In genomic region chr6:27679968-27680694, GRCh38 we compare ENCODE assay signal across 12 cellular contexts.
DNase-seq lines count a peak whose midpoint lies in the region; ATAC-seq, FAIRE-seq and TF ChIP-seq lines count a peak whose summit lies in the region.
"Had no signal": no experiment of that assay in that cellular context is flagged by ENCODE, and none has a peak within 500 bp of the region (broad histone marks: within the 10 kb centered on the region; RNA-seq: fewer than 3 reads in every experiment).

No MANE protein-coding gene starts in this region.

- H3K36me3 ChIP-seq in HUES48 (ENCODE audit: control insufficient read depth, insufficient read depth, low read length): no peaks in the 10 kb centered on the region

- peaks cover 18% of the 10 kb centered on the region for H3K4me1 Mint-ChIP-seq in nephron

- TF ChIP-seq CTCF in coronary artery (IDR thresholded peaks at IDR 0.05) (no peak), nephron (IDR thresholded peaks at IDR 0.05; ENCODE audit: unreplicated experiment in 3 of 3) (no peak)

- no peak overlapping the region for H3K9ac ChIP-seq in HUES48 (ENCODE audit: low read depth, low read length)

- FAIRE-seq in GM12891 (lab: Jason Lieb, UNC): peak; percentile 69
- FAIRE-seq: TTC549 had no signal

- DNase-seq in GM12891 (ENCODE audit: insufficient read length, low spot score) (no peak), coronary artery (ENCODE audit: low spot score) (no peak)
- no peak for DNase-seq in stimulated activated CD4-positive, alpha-beta T cell treated with anti-CD3 and anti-CD28 coated beads, Interleukin-1b, Interleukin-23, amount 100 ng/mL, for 48 hours
- DNase-seq: DMS153, NCI-H187 had no signal

- H3K4me3 ChIP-seq in HUES48 (ENCODE audit: low read depth, low read length): peak overlapping the region; percentile 85
- H3K4me3 ChIP-seq in coronary artery: peak overlapping the region; percentile 25

- H3K9me3 Mint-ChIP-seq in nephron: peaks cover 2% of the 10 kb centered on the region

- ATAC-seq in GM18861 (IDR thresholded peaks at IDR 0.05; ENCODE audit: unreplicated experiment) (no peak), GM18870 (IDR thresholded peaks at IDR 0.05; ENCODE audit: unreplicated experiment) (no peak), GM18873 (IDR thresholded peaks at IDR 0.05; ENCODE audit: low FRiP score, unreplicated experiment) (no peak)
- ATAC-seq: HCT116 had no signal

- no peaks in the 10 kb centered on the region for H3K4me1 ChIP-seq in HUES48 (ENCODE audit: control insufficient read depth, insufficient read depth, low read length)

- H3K27ac Mint-ChIP-seq in nephron: no peak overlapping the region

- H3K27me3 ChIP-seq in HUES48 (ENCODE audit: control insufficient read depth, insufficient read depth, low read length): peaks cover 34% of the 10 kb centered on the region

- no peaks in the 10 kb centered on the region for H3K9me3 ChIP-seq in HUES48 (ENCODE audit: control insufficient read depth, insufficient read depth, low read length)

- TF ChIP-seq POLR2A in GM12891 (IDR thresholded peaks at IDR 0.05; ENCODE audit: low read depth, low read length): no peak

- peaks cover 97% of the 10 kb centered on the region for H3K27me3 Mint-ChIP-seq in nephron (ENCODE audit: low read depth)

- H3K36me3 Mint-ChIP-seq in nephron (ENCODE audit: low read depth): no peaks in the 10 kb centered on the region

- H3K27ac ChIP-seq in HUES48 (ENCODE audit: low read depth, low read length) (no peak overlapping the region), coronary artery (no peak overlapping the region)

- H3K4me3 Mint-ChIP-seq in nephron: peak overlapping the region; percentile 71 to 76 (median 73)

TF ChIP-seq in GM12891, 5 proteins besides CTCF, POLR2A, EP300 and RAD21:
- TF ChIP-seq POU2F2 (IDR thresholded peaks at IDR 0.05; ENCODE audit: low read depth, low read length) (no peak), SPI1 (IDR thresholded peaks at IDR 0.05; ENCODE audit: low read depth, low read length) (no peak), TAF1 (IDR thresholded peaks at IDR 0.05; ENCODE audit: low read depth, low read length) (no peak), POLR2AphosphoS5 (IDR thresholded peaks at IDR 0.05; ENCODE audit: low read depth, low read length) (no peak), PAX5 (IDR thresholded peaks at IDR 0.05; ENCODE audit: insufficient read depth, low read length, severe bottlenecking) (no peak)
